20 cellular contexts compared by ENCODE assay signal in the genomic region with DNA sequence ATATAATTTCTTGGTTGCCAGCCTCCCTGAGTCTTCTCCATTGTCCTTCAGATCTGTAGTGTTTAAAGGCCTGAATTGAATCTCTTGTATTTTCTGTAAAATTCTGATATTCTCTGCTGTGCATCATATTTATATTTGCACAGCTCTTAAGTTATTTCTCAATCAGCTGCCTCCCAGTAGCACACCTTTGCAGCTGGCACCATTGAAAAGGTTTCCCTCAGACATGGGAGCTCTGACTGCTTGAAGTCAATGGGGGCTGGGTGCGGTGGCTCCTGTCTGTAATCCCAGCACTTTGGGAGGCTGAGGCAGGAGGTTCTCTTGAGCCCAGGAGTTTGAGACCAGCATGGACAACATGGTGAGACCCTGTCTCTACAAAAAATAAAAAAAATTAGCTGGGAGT.
"Had no signal": no experiment of that assay in that cellular context is flagged by ENCODE, and none has a peak within 500 bp of the region (broad histone marks: within the 10 kb centered on the region; RNA-seq: fewer than 3 reads in every experiment).

No MANE protein-coding gene starts in this region.

- DNase-seq: activated CD4-positive, alpha-beta T cell treated with anti-CD3 and anti-CD28 coated beads, Interleukin-2, amount 50 U/mL, for 1 hour; activated CD4-positive, CD25-positive, alpha-beta regulatory T cell treated with anti-CD3 and anti-CD28 coated beads, Interleukin-2, amount 50 U/mL, for 72 hours; activated naive CD4-positive, alpha-beta T cell treated with Interleukin-2 at 50 U/mL for 16 hours; effector CD8-positive, alpha-beta T cell; gastrocnemius medialis; head of caudate nucleus; kidney; left ventricle myocardium superior; stimulated activated CD4-positive, alpha-beta T cell treated with anti-CD3 and anti-CD28 coated beads, Interleukin-4, amount 100 ng/mL, for 1 hour; stimulated activated naive CD8-positive, alpha-beta T cell treated with anti-CD3 and anti-CD28 coated beads, Interleukin-15, amount 100 ng/mL, for 72 hours; trophoblast cell had no signal

- H3K4me1 ChIP-seq: ascending aorta, gastrocnemius medialis had no signal

- H3K27me3 Mint-ChIP-seq: memory B cell; stimulated activated naive CD8-positive, alpha-beta T cell treated with anti-CD3 and anti-CD28 coated beads, Interleukin-15, amount 100 ng/mL, for 72 hours had no signal

- H3K27me3 ChIP-seq: ascending aorta, breast epithelium, gastrocnemius medialis, suprapubic skin had no signal

- H3K4me3 ChIP-seq: ascending aorta, breast epithelium, gastrocnemius medialis, smooth muscle cell, suprapubic skin had no signal

- H3K9me3 ChIP-seq: gastrocnemius medialis, suprapubic skin had no signal

- ATAC-seq: esophagus mucosa; gastrocnemius medialis; left ventricle myocardium superior; sciatic nerve; stimulated activated naive CD8-positive, alpha-beta T cell treated with anti-CD3 and anti-CD28 coated beads, Interleukin-15, amount 100 ng/mL, for 72 hours had no signal

- H3K27ac ChIP-seq: ascending aorta, breast epithelium, gastrocnemius medialis, suprapubic skin, VCaP had no signal

- H3K27ac Mint-ChIP-seq: activated T-helper 1 cell treated with anti-CD3 and anti-CD28 coated beads, Interleukin-12 subunit alpha, Interleukin-12 subunit beta, Interleukin-2, Interleukin-4 antibody, amounts not matched to agents 30 ng/mL and 10 ng/mL and 1 ng/mL, durations not matched to agents 14 hours and 24 hours and 36 hours; memory B cell; stimulated activated naive CD8-positive, alpha-beta T cell treated with anti-CD3 and anti-CD28 coated beads, Interleukin-15, amount 100 ng/mL, for 72 hours had no signal

- H3K4me3 Mint-ChIP-seq: activated T-helper 1 cell treated with anti-CD3 and anti-CD28 coated beads, Interleukin-12 subunit alpha, Interleukin-12 subunit beta, Interleukin-2, Interleukin-4 antibody, amounts not matched to agents 30 ng/mL and 10 ng/mL and 1 ng/mL, durations not matched to agents 14 hours and 24 hours and 36 hours; memory B cell; stimulated activated naive CD8-positive, alpha-beta T cell treated with anti-CD3 and anti-CD28 coated beads, Interleukin-15, amount 100 ng/mL, for 72 hours had no signal

- H3K36me3 ChIP-seq: ascending aorta, breast epithelium, gastrocnemius medialis, suprapubic skin had no signal
